Comparison of ENCODE assay signal across 9 cellular contexts in genomic region chr6:42137192-42137753, GRCh38. TPM values are rescaled to one million over a fixed set of nuclear protein-coding genes. Genes with fewer than 3 reads are reported as not detected.
A peak's percentile ranks its signal among the peaks of the same experiment; 100 is the strongest.
DNase-seq lines count a peak whose midpoint lies in the region; ATAC-seq, FAIRE-seq and TF ChIP-seq lines count a peak whose summit lies in the region.
"Had no signal": no experiment of that assay in that cellular context is flagged by ENCODE, and none has a peak within 500 bp of the region (broad histone marks: within the 10 kb centered on the region; RNA-seq: fewer than 3 reads in every experiment).

No MANE protein-coding gene starts in this region.

- H3K9ac ChIP-seq in IMR-90 (ENCODE audit: low read depth, low read length): no peak overlapping the region
- peak overlapping the region; percentile 58 for H3K9ac ChIP-seq in keratinocyte (ENCODE audit: control insufficient read depth, extremely low read depth, insufficient read depth, low read length)

- peaks cover 9% of the 10 kb centered on the region for H3K4me1 Mint-ChIP-seq in activated T-helper 1 cell treated with anti-CD3 and anti-CD28 coated beads, Interleukin-12 subunit alpha, Interleukin-12 subunit beta, Interleukin-2, Interleukin-4 antibody, amounts not matched to agents 30 ng/mL and 10 ng/mL and 1 ng/mL, durations not matched to agents 14 hours and 24 hours and 36 hours (ENCODE audit: low read depth)

- no peaks in the 10 kb centered on the region for H3K9me3 ChIP-seq in IMR-90 (ENCODE audit: control insufficient read depth, insufficient read depth, low read length)
- H3K9me3 ChIP-seq in keratinocyte (ENCODE audit: control insufficient read depth, low read depth, low read length): no peaks in the 10 kb centered on the region
- no peaks in the 10 kb centered on the region for H3K9me3 ChIP-seq in suprapubic skin

- H4K8ac ChIP-seq in IMR-90 (ENCODE audit: low read depth in 2 of 2, low read length in 2 of 2): peak overlapping the region; percentile 82 to 92

- H2AK5ac ChIP-seq in IMR-90 (ENCODE audit: low read depth, low read length): peak overlapping the region; percentile 92; the same call in 1 of the 2 replicates

- ATAC-seq in IMR-90 (ENCODE audit: low read depth): peak; percentile 5; the same call in 1 of the 2 replicates

- in situ Hi-C loops in IMR-90 (cut with MboI; ENCODE audit: low sequenced_read_pairs): no loop called here

- H3K79me1 ChIP-seq in IMR-90 (ENCODE audit: low read depth in 1 of 2, low read length in 2 of 2): peaks cover 0 to 74% of the 10 kb centered on the region in 2 experiments; a peak in 2 of 4 replicates

- peak overlapping the region; percentile 55 for H3K14ac ChIP-seq in IMR-90 (replicated peaks; ENCODE audit: low read depth, low read length)

- H3K27me3 Mint-ChIP-seq in activated T-helper 1 cell treated with anti-CD3 and anti-CD28 coated beads, Interleukin-12 subunit alpha, Interleukin-12 subunit beta, Interleukin-2, Interleukin-4 antibody, amounts not matched to agents 30 ng/mL and 10 ng/mL and 1 ng/mL, durations not matched to agents 14 hours and 24 hours and 36 hours (ENCODE audit: insufficient read depth): peaks cover 23% of the 10 kb centered on the region

- H3K36me3 Mint-ChIP-seq in activated T-helper 1 cell treated with anti-CD3 and anti-CD28 coated beads, Interleukin-12 subunit alpha, Interleukin-12 subunit beta, Interleukin-2, Interleukin-4 antibody, amounts not matched to agents 30 ng/mL and 10 ng/mL and 1 ng/mL, durations not matched to agents 14 hours and 24 hours and 36 hours (ENCODE audit: low read depth): no peaks in the 10 kb centered on the region

- intact Hi-C loops in IMR-90 (cut with micrococcal nuclease): no loop called here
- intact Hi-C loops in activated T-helper 1 cell treated with anti-CD3 and anti-CD28 coated beads, Interleukin-12 subunit alpha, Interleukin-12 subunit beta, Interleukin-2, Interleukin-4 antibody, amounts not matched to agents 30 ng/mL and 10 ng/mL and 1 ng/mL, durations not matched to agents 14 hours and 24 hours and 36 hours (cut with micrococcal nuclease): no loop called here

- H3K27ac ChIP-seq in IMR-90 (ENCODE audit: insufficient read depth, low read length) (peak overlapping the region; percentile 42), keratinocyte (ENCODE audit: control insufficient read depth, insufficient read depth, low read length) (peak overlapping the region; percentile 53), suprapubic skin (peak overlapping the region; percentile 79)
- H3K27ac ChIP-seq: coronary artery had no signal

- H4K5ac ChIP-seq in IMR-90 (ENCODE audit: low read depth, low read length): peak overlapping the region; percentile 32

- H3K4me3 ChIP-seq in IMR-90 (ENCODE audit: insufficient read depth, low read depth, low read length): no peak overlapping the region
- H3K4me3 ChIP-seq in keratinocyte (ENCODE audit: control insufficient read depth in 2 of 3, extremely low read depth in 1 of 3, insufficient read depth in 2 of 3, low read depth in 1 of 3, low read length in 3 of 3): peak overlapping the region in 1 of 3 experiments; percentile 39
- no peak overlapping the region for H3K4me3 ChIP-seq in suprapubic skin
- H3K4me3 ChIP-seq: coronary artery had no signal

- dilution Hi-C loops in IMR-90 (cut with HindIII; ENCODE audit: low sequenced_read_pairs, unreplicated experiment): no loop called here
- dilution Hi-C loops in keratinocyte (cut with MboI; ENCODE audit: extremely low pct_ligation_motif_present, low sequenced_read_pairs): no loop called here

- H3K18ac ChIP-seq in IMR-90 (ENCODE audit: low read depth, low read length): peak overlapping the region; percentile 47

- peak overlapping the region; percentile 94 for H2BK120ac ChIP-seq in IMR-90 (ENCODE audit: low read depth, low read length)

- peaks cover 29% of the 10 kb centered on the region for H3K9me1 ChIP-seq in IMR-90 (ENCODE audit: insufficient read depth, low read length)
- no peaks in the 10 kb centered on the region for H3K9me1 ChIP-seq in keratinocyte (ENCODE audit: control insufficient read depth, extremely low read depth, insufficient read depth, low read length)

- no peaks in the 10 kb centered on the region for H4K20me1 ChIP-seq in IMR-90 (ENCODE audit: insufficient read depth, low read length)
- H4K20me1 ChIP-seq in keratinocyte (ENCODE audit: control insufficient read depth, extremely low read depth, insufficient read depth, low read length): peaks cover 3% of the 10 kb centered on the region

- peak overlapping the region; percentile 82 for H3K4ac ChIP-seq in IMR-90 (ENCODE audit: low read depth, low read length)

- FAIRE-seq in keratinocyte (lab: Jason Lieb, UNC): no peak
- FAIRE-seq: islet of Langerhans had no signal

- no peak overlapping the region for H3K56ac ChIP-seq in IMR-90 (ENCODE audit: extremely low read depth, insufficient read depth, low read length)

- POLR2A ChIA-PET in IMR-90 (lab: Charles Lee; ENCODE audit: unreplicated experiment): no interaction called here

- no peak overlapping the region for H3K4me3 Mint-ChIP-seq in activated T-helper 1 cell treated with anti-CD3 and anti-CD28 coated beads, Interleukin-12 subunit alpha, Interleukin-12 subunit beta, Interleukin-2, Interleukin-4 antibody, amounts not matched to agents 30 ng/mL and 10 ng/mL and 1 ng/mL, durations not matched to agents 14 hours and 24 hours and 36 hours

- H2AFZ ChIP-seq in IMR-90 (replicated peaks; ENCODE audit: low read length, poor library complexity): peak overlapping the region; percentile 60
- no peak overlapping the region for H2AFZ ChIP-seq in keratinocyte (ENCODE audit: control insufficient read depth, low read length)

- peak overlapping the region; percentile 77 for H2BK5ac ChIP-seq in IMR-90 (ENCODE audit: low read depth, low read length, poor library complexity, severe bottlenecking)

- no TSS peak for BruUV-seq in IMR-90 (replicated peaks; lab: Mats Ljungman, UMichigan)

- no peaks in the 10 kb centered on the region for H3K9me3 Mint-ChIP-seq in activated T-helper 1 cell treated with anti-CD3 and anti-CD28 coated beads, Interleukin-12 subunit alpha, Interleukin-12 subunit beta, Interleukin-2, Interleukin-4 antibody, amounts not matched to agents 30 ng/mL and 10 ng/mL and 1 ng/mL, durations not matched to agents 14 hours and 24 hours and 36 hours

- H3K23ac ChIP-seq in IMR-90 (ENCODE audit: low read depth, low read length): peak overlapping the region; percentile 8; the same call in 1 of the 2 replicates

- TF ChIP-seq EP300 in suprapubic skin (IDR thresholded peaks at IDR 0.05): no peak

- no peak for DNase-seq in IMR-90
- DNase-seq in astrocyte of the hippocampus (ENCODE audit: low read depth, low spot score): peak; percentile 61
- no peak for DNase-seq in keratinocyte (ENCODE audit: low read depth, low spot score)
- no peak for DNase-seq in suprapubic skin (ENCODE audit: low spot score in 2 of 2)
- DNase-seq in activated T-helper 1 cell treated with anti-CD3 and anti-CD28 coated beads, Interleukin-12 subunit alpha, Interleukin-12 subunit beta, Interleukin-2, Interleukin-4 antibody, amounts not matched to agents 30 ng/mL and 10 ng/mL and 1 ng/mL, durations not matched to agents 14 hours and 24 hours and 36 hours (ENCODE audit: low spot score): no peak
- no peak for DNase-seq in SK-N-DZ (ENCODE audit: low spot score)
- DNase-seq in HuH-7.5 (ENCODE audit: low spot score): no peak

- H2BK15ac ChIP-seq in IMR-90 (ENCODE audit: low read depth, low read length): peak overlapping the region; percentile 81; the same call in 2 of the 3 replicates

- CTCF ChIA-PET in IMR-90 (lab: Yijun Ruan, JAX): interaction anchor here (0.6 to 1.0 kb wide), 3 partner anchors 10 to 66 kb away, joined by 3 to 4 read pairs (median 3); no protein-coding TSS in a partner anchor

- H3K36me3 ChIP-seq in IMR-90 (ENCODE audit: control insufficient read depth, insufficient read depth, low read length) (no peaks in the 10 kb centered on the region), keratinocyte (ENCODE audit: control insufficient read depth in 2 of 2, extremely low read depth in 1 of 2, insufficient read depth in 2 of 2, low read length in 2 of 2) (peaks cover 12 to 14% of the 10 kb centered on the region in 2 experiments), suprapubic skin (peaks cover 6% of the 10 kb centered on the region)

- no peaks in the 10 kb centered on the region for H3K27me3 ChIP-seq in IMR-90 (ENCODE audit: control insufficient read depth, insufficient read depth, low read length)
- no peaks in the 10 kb centered on the region for H3K27me3 ChIP-seq in keratinocyte (ENCODE audit: control insufficient read depth, extremely low read depth, insufficient read depth, low read length)
- H3K27me3 ChIP-seq in suprapubic skin: no peaks in the 10 kb centered on the region

- no peak for TF ChIP-seq POLR2A in IMR-90 (IDR thresholded peaks at IDR 0.05; ENCODE audit: low read depth, low read length)
- TF ChIP-seq POLR2A in suprapubic skin (IDR thresholded peaks at IDR 0.05): no peak

- peaks cover 68% of the 10 kb centered on the region for H3K79me2 ChIP-seq in keratinocyte (ENCODE audit: control insufficient read depth, insufficient read depth, low read length)

- WGBS in IMR-90 (ENCODE audit: extremely low coverage in 2 of 2, insufficient read length in 1 of 2), 2 experiments: no CpG with 5 or more reads among the region's 7 CpGs
- WGBS in suprapubic skin: 47% methylated on average over 7 of the region's 7 CpGs

- H3K4me1 ChIP-seq in IMR-90 (ENCODE audit: control insufficient read depth, insufficient read depth, low read length) (peaks cover 22% of the 10 kb centered on the region), keratinocyte (ENCODE audit: control insufficient read depth, extremely low read depth, insufficient read depth, low read length) (peaks cover 50% of the 10 kb centered on the region), suprapubic skin (peaks cover 62% of the 10 kb centered on the region)

- H2BK20ac ChIP-seq in IMR-90 (ENCODE audit: low read depth, low read length): peak overlapping the region; percentile 85

- TF ChIP-seq RAD21 in IMR-90 (IDR thresholded peaks at IDR 0.05; ENCODE audit: low read length): no peak

- no peak overlapping the region for H3K27ac Mint-ChIP-seq in activated T-helper 1 cell treated with anti-CD3 and anti-CD28 coated beads, Interleukin-12 subunit alpha, Interleukin-12 subunit beta, Interleukin-2, Interleukin-4 antibody, amounts not matched to agents 30 ng/mL and 10 ng/mL and 1 ng/mL, durations not matched to agents 14 hours and 24 hours and 36 hours

- peak overlapping the region; percentile 7; the same call in 1 of the 2 replicates for H3K4me2 ChIP-seq in IMR-90 (ENCODE audit: low read depth, low read length)
- peak overlapping the region; percentile 75 for H3K4me2 ChIP-seq in keratinocyte (ENCODE audit: control insufficient read depth, extremely low read depth, insufficient read depth, low read depth, low read length)

- peak overlapping the region; percentile 84 for H2AK9ac ChIP-seq in IMR-90 (replicated peaks; ENCODE audit: low read depth, low read length, poor library complexity)

- no peak for TF ChIP-seq CTCF in IMR-90 (conservative IDR thresholded peaks at IDR 0.05; ENCODE audit: low read depth, low read length)
- TF ChIP-seq CTCF in keratinocyte (optimal IDR thresholded peaks at IDR 0.05 in 1 of 3, IDR thresholded peaks at IDR 0.05 in 1 of 3, conservative IDR thresholded peaks at IDR 0.05 in 1 of 3; ENCODE audit: extremely low read depth in 1 of 3, insufficient read depth in 2 of 3, low read length in 3 of 3): no peak
- TF ChIP-seq CTCF in suprapubic skin (IDR thresholded peaks at IDR 0.05): no peak

- H4K91ac ChIP-seq in IMR-90 (ENCODE audit: insufficient read depth, low read depth, low read length): peak overlapping the region; percentile 92

RNA-seq across cellular contexts. Expression of gene C6orf132, which starts 5.1 kb away (rescaled TPM):
- total RNA-seq in IMR-90 (2012; rRNA removed) (0.72 and 1.1 TPM in 2 replicates), suprapubic skin (100 to 1,000 TPM; 112 to 150 (median 122) TPM)
- polyA plus RNA-seq in IMR-90 (2012; rRNA removed) (1.7 and 1.8 TPM in 2 replicates), keratinocyte (8.1 to 15.3 TPM (median 11.8 TPM) in 3 replicates)
- polyA plus RNA-seq in IMR-90 (2012; cell fraction: cytosol; rRNA removed): 1.6 and 1.7 TPM in 2 replicates
- 3.0 and 3.3 TPM in 2 replicates for polyA plus RNA-seq in IMR-90 (2012; cell fraction: nucleus; rRNA removed; ENCODE audit: low replicate concordance)
- polyA plus RNA-seq in keratinocyte (2011; ENCODE audit: low read depth): 12.2 TPM
- 13.0 and 15.4 TPM in 2 replicates for polyA plus RNA-seq in keratinocyte (2011; cell fraction: cytosol; rRNA removed)
- polyA plus RNA-seq in keratinocyte (2011; cell fraction: nucleus; rRNA removed): 10.5 and 13.5 TPM in 2 replicates
- polyA plus RNA-seq in keratinocyte (2012; ENCODE audit: low replicate concordance): 26.2 and 34.7 TPM in 2 replicates
- polyA minus RNA-seq in keratinocyte: 6.5 to 23.7 TPM (median 8.9 TPM) in 3 replicates
- polyA minus RNA-seq in keratinocyte (2011; cell fraction: cytosol; rRNA and poly(A)+ RNA removed): 18.4 TPM
- polyA minus RNA-seq in keratinocyte (2011; cell fraction: nucleus; rRNA and poly(A)+ RNA removed): 11.6 and 14.6 TPM in 2 replicates
- 0.18 and 0.20 TPM in 2 replicates for total RNA-seq in activated T-helper 1 cell treated with anti-CD3 and anti-CD28 coated beads, Interleukin-12 subunit alpha, Interleukin-12 subunit beta, Interleukin-2, Interleukin-4 antibody, amounts not matched to agents 30 ng/mL and 10 ng/mL and 1 ng/mL, durations not matched to agents 14 hours and 24 hours and 36 hours
- 0.71 and 1.4 TPM in 2 replicates for polyA plus RNA-seq in SK-N-DZ (2014; cell fraction: cytosol; rRNA removed)
- 0.06 and 0.12 TPM in 2 replicates for polyA plus RNA-seq in SK-N-DZ (2014; cell fraction: nucleus; rRNA removed)

RNA-seq across cellular contexts. Expression of gene GUCA1A, which starts 35.9 kb away (rescaled TPM):
- total RNA-seq in IMR-90 (2012; rRNA removed) (under 0.01 and 0.18 TPM in 2 replicates), suprapubic skin (under 1 TPM in 1 of 4 donors, not detected in 3; 0.76 TPM)
- polyA plus RNA-seq in IMR-90 (2012; rRNA removed) (0.32 and 0.34 TPM in 2 replicates), keratinocyte (not detected in 3 replicates)
- polyA plus RNA-seq in IMR-90 (2012; cell fraction: cytosol; rRNA removed): 0.50 and 0.60 TPM in 2 replicates
- polyA plus RNA-seq in IMR-90 (2012; cell fraction: nucleus; rRNA removed; ENCODE audit: low replicate concordance): 0.12 and 0.18 TPM in 2 replicates
- polyA plus RNA-seq in keratinocyte (2011; ENCODE audit: low read depth): not detected
- not detected in 2 replicates for polyA plus RNA-seq in keratinocyte (2011; cell fraction: cytosol; rRNA removed)
- polyA plus RNA-seq in keratinocyte (2011; cell fraction: nucleus; rRNA removed): not detected in 2 replicates
- 0.13 TPM in 1 of 2 replicates, not detected in the other for polyA plus RNA-seq in keratinocyte (2012; ENCODE audit: low replicate concordance)
- polyA minus RNA-seq in keratinocyte: not detected in 3 replicates
- polyA minus RNA-seq in keratinocyte (2011; cell fraction: cytosol; rRNA and poly(A)+ RNA removed): not detected
- not detected in 2 replicates for polyA minus RNA-seq in keratinocyte (2011; cell fraction: nucleus; rRNA and poly(A)+ RNA removed)
- total RNA-seq in activated T-helper 1 cell treated with anti-CD3 and anti-CD28 coated beads, Interleukin-12 subunit alpha, Interleukin-12 subunit beta, Interleukin-2, Interleukin-4 antibody, amounts not matched to agents 30 ng/mL and 10 ng/mL and 1 ng/mL, durations not matched to agents 14 hours and 24 hours and 36 hours: not detected in 2 replicates
- polyA plus RNA-seq in SK-N-DZ (2014; cell fraction: cytosol; rRNA removed): 1.2 and 1.6 TPM in 2 replicates
- polyA plus RNA-seq in SK-N-DZ (2014; cell fraction: nucleus; rRNA removed): 0.47 and 2.2 TPM in 2 replicates

RNA-seq across cellular contexts. Expression of gene GUCA1B, which starts 57.5 kb away (rescaled TPM):
- total RNA-seq in IMR-90 (2012; rRNA removed): under 0.01 and 0.18 TPM in 2 replicates
- polyA plus RNA-seq in IMR-90 (2012; rRNA removed): 0.60 and 1.0 TPM in 2 replicates
- polyA plus RNA-seq in IMR-90 (2012; cell fraction: cytosol; rRNA removed): 0.21 and 0.42 TPM in 2 replicates
- 0.94 and 1.4 TPM in 2 replicates for polyA plus RNA-seq in IMR-90 (2012; cell fraction: nucleus; rRNA removed; ENCODE audit: low replicate concordance)
- polyA plus RNA-seq in keratinocyte: 0.08 to 0.28 TPM (median 0.17 TPM) in 3 replicates
- polyA plus RNA-seq in keratinocyte (2011; ENCODE audit: low read depth): 3.1 TPM
- 0.06 TPM in 2 replicates for polyA plus RNA-seq in keratinocyte (2011; cell fraction: cytosol; rRNA removed)
- 0.64 and 0.87 TPM in 2 replicates for polyA plus RNA-seq in keratinocyte (2011; cell fraction: nucleus; rRNA removed)
- polyA plus RNA-seq in keratinocyte (2012; ENCODE audit: low replicate concordance): 2.3 TPM in 1 of 2 replicates, not detected in the other
- polyA minus RNA-seq in keratinocyte: 0.38 TPM in 1 of 3 replicates, not detected in the others
- polyA minus RNA-seq in keratinocyte (2011; cell fraction: cytosol; rRNA and poly(A)+ RNA removed): not detected
- polyA minus RNA-seq in keratinocyte (2011; cell fraction: nucleus; rRNA and poly(A)+ RNA removed): 0.53 and 1.1 TPM in 2 replicates
- total RNA-seq in suprapubic skin: 1 to 10 TPM in 1 of 4 donors, under 1 TPM in 2, not detected in 1; 0.47 to 4.2 (median 0.76) TPM
- total RNA-seq in activated T-helper 1 cell treated with anti-CD3 and anti-CD28 coated beads, Interleukin-12 subunit alpha, Interleukin-12 subunit beta, Interleukin-2, Interleukin-4 antibody, amounts not matched to agents 30 ng/mL and 10 ng/mL and 1 ng/mL, durations not matched to agents 14 hours and 24 hours and 36 hours: 1.0 and 1.1 TPM in 2 replicates
- polyA plus RNA-seq in SK-N-DZ (2014; cell fraction: cytosol; rRNA removed): 0.20 and 0.35 TPM in 2 replicates
- 0.26 and 0.75 TPM in 2 replicates for polyA plus RNA-seq in SK-N-DZ (2014; cell fraction: nucleus; rRNA removed)

Comparison
In these comparisons a context has a peak if more than half of its experiments do, and no peak if none do; other contexts are left out.
1. RNA of gene C6orf132, which starts 5.1 kb away (total RNA-seq): 112 to 150 TPM in suprapubic skin; 0.72 to 1.1 TPM in IMR-90 and 0.18 to 0.20 TPM in activated T-helper 1 cell treated with anti-CD3 and anti-CD28 coated beads, Interleukin-12 subunit alpha, Interleukin-12 subunit beta, Interleukin-2, Interleukin-4 antibody, amounts not matched to agents 30 ng/mL and 10 ng/mL and 1 ng/mL, durations not matched to agents 14 hours and 24 hours and 36 hours; every median in the first group is over 10 times any median in the second.
2. Peak in every context shown above with its lines, with median percentiles within 50 percentile points of each other: H3K27ac ChIP-seq.